19 cellular contexts compared by ENCODE assay signal in genomic region chr20:574297-574942, GRCh38. TPM values are rescaled to one million over a fixed set of nuclear protein-coding genes. Genes with fewer than 3 reads are reported as not detected.
A peak's percentile ranks its signal among the peaks of the same experiment; 100 is the strongest.
DNase-seq lines count a peak whose midpoint lies in the region; ATAC-seq and TF ChIP-seq lines count a peak whose summit lies in the region.
"Had no signal": no experiment of that assay in that cellular context is flagged by ENCODE, and none has a peak within 500 bp of the region (broad histone marks: within the 10 kb centered on the region; RNA-seq: fewer than 3 reads in every experiment).

No MANE protein-coding gene starts in this region.

- 25% methylated on average over 12 of the region's 15 CpGs for WGBS in right lobe of liver (ENCODE audit: insufficient coverage, low coverage, low lambda C conversion rate, missing lambda C conversion rate)

- peak; percentile 26 for DNase-seq in NCI-H146 (lab: John Stamatoyannopoulos, UW)
- no peak for DNase-seq in NCI-H146 treated with DMSO at 0.1 percent for 48 hours (lab: John Stamatoyannopoulos, UW; ENCODE audit: unreplicated experiment)
- peak; percentile 40 for DNase-seq in glutamatergic neuron
- no peak for DNase-seq in right lobe of liver
- no peak for DNase-seq in upper lobe of right lung
- DNase-seq in GM03348 (ENCODE audit: low spot score) = no peak
- no peak for DNase-seq in activated T-cell treated with anti-CD3 and anti-CD28 coated beads for 4 hours
- DNase-seq in uterus = no peak
- DNase-seq: 8988T; activated CD4-positive, alpha-beta memory T cell treated with anti-CD3 and anti-CD28 coated beads, Interleukin-2, amount 10 ng/mL, durations not matched to agents 7 days and 5 days; activated T-cell treated with anti-CD3 and anti-CD28 coated beads, Interleukin-2, amount 50 U/mL, for 4 hours; hypothalamus; Karpas-422; NCI-H1092 treated with DMSO at 0.1 percent for 48 hours; pancreas; transverse colon had no signal

- peaks cover 7% of the 10 kb centered on the region for H3K27me3 Mint-ChIP-seq in glutamatergic neuron (ENCODE audit: unreplicated experiment)

- H3K4me3 ChIP-seq in right lobe of liver (no peak overlapping the region), upper lobe of right lung (no peak overlapping the region), uterus (no peak overlapping the region)
- H3K4me3 ChIP-seq: breast epithelium, pancreas, transverse colon had no signal

- no peak overlapping the region for H3K27ac Mint-ChIP-seq in glutamatergic neuron (ENCODE audit: unreplicated experiment)
- H3K27ac Mint-ChIP-seq: activated CD4-positive, alpha-beta memory T cell treated with anti-CD3 and anti-CD28 coated beads, Interleukin-2, amount 10 ng/mL, durations not matched to agents 7 days and 5 days; stimulated activated memory B cell treated with anti-CD40 and anti-IgM and Interleukin-4, amounts not matched to agents 10 μg/mL and 1 μg/mL and 100 μg/mL, for 72 hours had no signal

- peaks cover 16% of the 10 kb centered on the region for H3K9me3 Mint-ChIP-seq in glutamatergic neuron (ENCODE audit: unreplicated experiment)
- H3K9me3 Mint-ChIP-seq: activated CD4-positive, alpha-beta memory T cell treated with anti-CD3 and anti-CD28 coated beads, Interleukin-2, amount 10 ng/mL, durations not matched to agents 7 days and 5 days; activated T-cell treated with anti-CD3 and anti-CD28 coated beads, Interleukin-2, amount 50 U/mL, for 4 hours; stimulated activated memory B cell treated with anti-CD40 and anti-IgM and Interleukin-4, amounts not matched to agents 10 μg/mL and 1 μg/mL and 100 μg/mL, for 72 hours had no signal

- no peaks in the 10 kb centered on the region for H3K9me3 ChIP-seq in right lobe of liver
- H3K9me3 ChIP-seq in upper lobe of right lung = no peaks in the 10 kb centered on the region
- H3K9me3 ChIP-seq in uterus = no peaks in the 10 kb centered on the region
- H3K9me3 ChIP-seq: breast epithelium, pancreas, transverse colon had no signal

- H3K4me3 Mint-ChIP-seq in glutamatergic neuron (ENCODE audit: unreplicated experiment) = peak overlapping the region; percentile 52
- H3K4me3 Mint-ChIP-seq: activated CD4-positive, alpha-beta memory T cell treated with anti-CD3 and anti-CD28 coated beads, Interleukin-2, amount 10 ng/mL, durations not matched to agents 7 days and 5 days; activated T-cell treated with anti-CD3 and anti-CD28 coated beads, Interleukin-2, amount 50 U/mL, for 4 hours; stimulated activated memory B cell treated with anti-CD40 and anti-IgM and Interleukin-4, amounts not matched to agents 10 μg/mL and 1 μg/mL and 100 μg/mL, for 72 hours had no signal

- TF ChIP-seq CTCF in glutamatergic neuron (IDR thresholded peaks at IDR 0.05; ENCODE audit: partially characterized antibody, unreplicated experiment) (no peak), right lobe of liver (IDR thresholded peaks at IDR 0.05) (no peak), upper lobe of right lung (IDR thresholded peaks at IDR 0.05) (no peak), uterus (IDR thresholded peaks at IDR 0.05) (no peak)

- H3K27ac ChIP-seq in right lobe of liver (no peak overlapping the region), upper lobe of right lung (no peak overlapping the region), uterus (peak overlapping the region in 1 of 2 donors; percentile 33)
- H3K27ac ChIP-seq: pancreas, RWPE1, transverse colon had no signal

- TF ChIP-seq POLR2A in right lobe of liver (IDR thresholded peaks at IDR 0.05) (no peak), uterus (IDR thresholded peaks at IDR 0.05) (no peak)

- peaks cover 37% of the 10 kb centered on the region for H3K4me1 Mint-ChIP-seq in glutamatergic neuron (ENCODE audit: low read depth, unreplicated experiment)
- H3K4me1 Mint-ChIP-seq: activated CD4-positive, alpha-beta memory T cell treated with anti-CD3 and anti-CD28 coated beads, Interleukin-2, amount 10 ng/mL, durations not matched to agents 7 days and 5 days; stimulated activated memory B cell treated with anti-CD40 and anti-IgM and Interleukin-4, amounts not matched to agents 10 μg/mL and 1 μg/mL and 100 μg/mL, for 72 hours had no signal

- H3K27me3 ChIP-seq in right lobe of liver (no peaks in the 10 kb centered on the region), upper lobe of right lung (no peaks in the 10 kb centered on the region), uterus (no peaks in the 10 kb centered on the region)

- H3K4me1 ChIP-seq in right lobe of liver = no peaks in the 10 kb centered on the region
- peaks cover 12% of the 10 kb centered on the region for H3K4me1 ChIP-seq in upper lobe of right lung
- no peaks in the 10 kb centered on the region for H3K4me1 ChIP-seq in uterus
- H3K4me1 ChIP-seq: pancreas had no signal

- H3K36me3 Mint-ChIP-seq in glutamatergic neuron (ENCODE audit: unreplicated experiment) = no peaks in the 10 kb centered on the region
- H3K36me3 Mint-ChIP-seq: stimulated activated memory B cell treated with anti-CD40 and anti-IgM and Interleukin-4, amounts not matched to agents 10 μg/mL and 1 μg/mL and 100 μg/mL, for 72 hours had no signal

- intact Hi-C loops in right lobe of liver (cut with DNase I) (no loop called here), upper lobe of right lung (cut with DNase I) (no loop called here), uterus (cut with DNase I; ENCODE audit: low total_unique reads) (no loop called here)

- H3K36me3 ChIP-seq in right lobe of liver (no peaks in the 10 kb centered on the region), upper lobe of right lung (no peaks in the 10 kb centered on the region), uterus (no peaks in the 10 kb centered on the region)
- H3K36me3 ChIP-seq: breast epithelium, pancreas, transverse colon had no signal

- ATAC-seq in right lobe of liver (peak in 3 of 4 donors; percentile 32 to 60 (median 36)), upper lobe of right lung (peak; percentile 16)
- ATAC-seq: activated T-cell treated with anti-CD3 and anti-CD28 coated beads, Interleukin-2, amount 50 U/mL, for 4 hours; pancreas; stimulated activated memory B cell treated with anti-CD40 and anti-IgM and Interleukin-4, amounts not matched to agents 10 μg/mL and 1 μg/mL and 100 μg/mL, for 72 hours had no signal

RNA-seq across cellular contexts. Expression of gene CSNK2A1, which starts 30.8 kb away (rescaled TPM):
- total RNA-seq in glutamatergic neuron (ENCODE audit: unreplicated experiment) = 214 TPM
- 10 to 100 TPM; 30.4 to 62.6 (median 37.1) TPM for total RNA-seq in right lobe of liver
- total RNA-seq in upper lobe of right lung = 84.8 TPM
- 100 to 1,000 TPM in 2 of 4 donors, 10 to 100 TPM in 2; 48.2 to 207 (median 85.8) TPM for total RNA-seq in uterus

RNA-seq across cellular contexts. Expression of gene TCF15, which starts 35.7 kb away (rescaled TPM):
- total RNA-seq in glutamatergic neuron (ENCODE audit: unreplicated experiment) (19.7 TPM), right lobe of liver (under 1 TPM in 1 of 6 experiments, not detected in 5; 0.33 TPM), upper lobe of right lung (0.43 TPM), uterus (1 to 10 TPM in 1 of 4 donors, under 1 TPM in 2, not detected in 1; 0.51 to 1.0 (median 0.97) TPM)
- total RNA-seq: activated CD4-positive, alpha-beta memory T cell treated with anti-CD3 and anti-CD28 coated beads, Interleukin-2, amount 10 ng/mL, durations not matched to agents 7 days and 5 days; transverse colon had no signal

Comparison
In these comparisons a context has a peak if more than half of its experiments do, and no peak if none do; other contexts are left out.
1. DNase-seq: peak in NCI-H146 (single experiment) and glutamatergic neuron (single experiment); none in NCI-H146 treated with DMSO at 0.1 percent for 48 hours (single experiment), right lobe of liver (0 of 3), upper lobe of right lung (single experiment), GM03348 (single experiment), activated T-cell treated with anti-CD3 and anti-CD28 coated beads for 4 hours (single experiment) and uterus (0 of 2).
2. RNA of gene TCF15, which starts 35.7 kb away (total RNA-seq): 19.7 TPM in glutamatergic neuron (single experiment); 0.51 to 1.0 TPM in uterus, 0.43 TPM in upper lobe of right lung (single experiment) and 0.33 TPM in right lobe of liver; every median in the first group is over 10 times any median in the second.